In the genomic region with DNA sequence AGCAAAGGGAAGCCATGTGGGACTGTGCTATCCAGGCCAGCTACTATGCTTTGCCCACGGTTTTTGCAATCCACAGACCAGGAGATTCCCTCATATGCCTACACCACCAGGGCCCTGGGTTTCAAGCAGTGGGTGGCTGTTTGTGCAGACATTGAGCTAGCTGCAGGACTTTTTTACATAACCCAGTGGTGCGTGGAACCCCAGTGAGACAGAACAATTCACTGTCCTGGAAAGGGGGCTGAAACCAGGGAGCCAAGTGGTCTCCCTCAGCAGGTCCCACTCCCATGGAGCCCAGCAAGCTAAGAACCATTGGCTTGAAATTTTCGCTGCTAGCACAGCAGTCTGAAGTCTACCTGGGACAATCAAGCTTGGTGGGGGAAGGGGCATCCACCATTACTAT, we compare ENCODE assay signal across 39 cellular contexts.
"Had no signal": no experiment of that assay in that cellular context is flagged by ENCODE, and none has a peak within 500 bp of the region (broad histone marks: within the 10 kb centered on the region; RNA-seq: fewer than 3 reads in every experiment).

No MANE protein-coding gene starts in this region.

- FAIRE-seq: astrocyte, bronchial epithelial cell had no signal

- H3K9me3 ChIP-seq: adrenal gland, ascending aorta, body of pancreas, breast epithelium had no signal

- H3K9me3 Mint-ChIP-seq: activated naive CD4-positive, alpha-beta T cell treated with anti-CD3 and anti-CD28 coated beads, Interleukin-2, amount 50 U/mL, for 24 hours; activated T-cell treated with anti-CD3 and anti-CD28 coated beads, Interleukin-2, amount 50 U/mL, for 4 hours had no signal

- H3K4me3 Mint-ChIP-seq: activated naive CD4-positive, alpha-beta T cell treated with anti-CD3 and anti-CD28 coated beads for 36 hours; activated naive CD4-positive, alpha-beta T cell treated with anti-CD3 and anti-CD28 coated beads, Interleukin-2, amount 10 ng/mL, durations not matched to agents 7 days and 5 days; activated naive CD4-positive, alpha-beta T cell treated with anti-CD3 and anti-CD28 coated beads, Interleukin-2, amount 50 U/mL, for 24 hours; activated naive CD8-positive, alpha-beta T cell; activated naive CD8-positive, alpha-beta T cell treated with anti-CD3 and anti-CD28 coated beads for 36 hours; activated naive CD8-positive, alpha-beta T cell treated with anti-CD3 and anti-CD28 coated beads, Interleukin-2, amount 10 ng/mL, durations not matched to agents 7 days and 5 days; activated naive CD8-positive, alpha-beta T cell treated with anti-CD3 and anti-CD28 coated beads, Interleukin-2, amount 50 U/mL, for 24 hours; activated T-cell treated with anti-CD3 and anti-CD28 coated beads, Interleukin-2, amount 50 U/mL, for 24 hours; activated T-cell treated with anti-CD3 and anti-CD28 coated beads, Interleukin-2, amount 50 U/mL, for 4 hours; activated T-cell treated with anti-CD3 and anti-CD28 coated beads, Interleukin-2, amount 50 U/mL, for 72 hours; activated T-helper 1 cell treated with anti-CD3 and anti-CD28 coated beads, Interleukin-12 subunit alpha, Interleukin-12 subunit beta, Interleukin-2, Interleukin-4 antibody, amounts not matched to agents 30 ng/mL and 10 ng/mL and 1 ng/mL, durations not matched to agents 14 hours and 24 hours and 36 hours; activated T-helper 17 cell treated with anti-CD3 and anti-CD28 coated beads, Interleukin-2, amount 50 U/mL, for 72 hours; brain; central memory CD8-positive, alpha-beta T cell had no signal

- H3K4me1 ChIP-seq: adrenal gland, ascending aorta, body of pancreas, breast epithelium had no signal

- H3K36me3 Mint-ChIP-seq: activated naive CD4-positive, alpha-beta T cell treated with anti-CD3 and anti-CD28 coated beads, Interleukin-2, amount 10 ng/mL, durations not matched to agents 7 days and 5 days; activated naive CD4-positive, alpha-beta T cell treated with anti-CD3 and anti-CD28 coated beads, Interleukin-2, amount 50 U/mL, for 24 hours; activated naive CD4-positive, alpha-beta T cell treated with anti-CD3 and anti-CD28 coated beads, Interleukin-2, amount 50 U/mL, for 72 hours; activated naive CD8-positive, alpha-beta T cell; activated naive CD8-positive, alpha-beta T cell treated with anti-CD3 and anti-CD28 coated beads for 36 hours; activated naive CD8-positive, alpha-beta T cell treated with anti-CD3 and anti-CD28 coated beads, Interleukin-2, amount 10 ng/mL, durations not matched to agents 7 days and 5 days; brain had no signal

- H3K27me3 Mint-ChIP-seq: activated naive CD4-positive, alpha-beta T cell treated with anti-CD3 and anti-CD28 coated beads, Interleukin-2, amount 10 ng/mL, durations not matched to agents 7 days and 5 days; activated naive CD4-positive, alpha-beta T cell treated with anti-CD3 and anti-CD28 coated beads, Interleukin-2, amount 50 U/mL, for 24 hours; activated naive CD8-positive, alpha-beta T cell; activated naive CD8-positive, alpha-beta T cell treated with anti-CD3 and anti-CD28 coated beads for 36 hours; activated naive CD8-positive, alpha-beta T cell treated with anti-CD3 and anti-CD28 coated beads, Interleukin-2, amount 10 ng/mL, durations not matched to agents 7 days and 5 days; activated naive CD8-positive, alpha-beta T cell treated with anti-CD3 and anti-CD28 coated beads, Interleukin-2, amount 50 U/mL, for 24 hours; activated T-cell treated with anti-CD3 and anti-CD28 coated beads, Interleukin-2, amount 50 U/mL, for 24 hours; activated T-helper 17 cell treated with anti-CD3 and anti-CD28 coated beads, Interleukin-2, amount 50 U/mL, for 72 hours; central memory CD8-positive, alpha-beta T cell had no signal

- ATAC-seq: activated naive CD4-positive, alpha-beta T cell treated with anti-CD3 and anti-CD28 coated beads, Interleukin-2, amount 50 U/mL, for 72 hours; activated naive CD8-positive, alpha-beta T cell treated with anti-CD3 and anti-CD28 coated beads, Interleukin-2, amount 50 U/mL, for 24 hours; activated T-cell treated with anti-CD3 and anti-CD28 coated beads, Interleukin-2, amount 50 U/mL, for 4 hours; activated T-cell treated with anti-CD3 and anti-CD28 coated beads, Interleukin-2, amount 50 U/mL, for 72 hours; activated T-helper 17 cell treated with anti-CD3 and anti-CD28 coated beads, Interleukin-2, amount 50 U/mL, for 72 hours; body of pancreas had no signal

- H3K27me3 ChIP-seq: adrenal gland, ascending aorta, body of pancreas, brain microvascular endothelial cell, breast epithelium, cardiac muscle cell had no signal

- H3K4me3 ChIP-seq: adrenal gland, ascending aorta, body of pancreas, breast epithelium, cardiac muscle cell had no signal

- H3K27ac Mint-ChIP-seq: activated naive CD4-positive, alpha-beta T cell treated with anti-CD3 and anti-CD28 coated beads for 36 hours; activated naive CD4-positive, alpha-beta T cell treated with anti-CD3 and anti-CD28 coated beads, Interleukin-2, amount 10 ng/mL, durations not matched to agents 7 days and 5 days; activated naive CD4-positive, alpha-beta T cell treated with anti-CD3 and anti-CD28 coated beads, Interleukin-2, amount 50 U/mL, for 24 hours; activated naive CD8-positive, alpha-beta T cell; activated naive CD8-positive, alpha-beta T cell treated with anti-CD3 and anti-CD28 coated beads for 36 hours; activated naive CD8-positive, alpha-beta T cell treated with anti-CD3 and anti-CD28 coated beads, Interleukin-2, amount 10 ng/mL, durations not matched to agents 7 days and 5 days; activated naive CD8-positive, alpha-beta T cell treated with anti-CD3 and anti-CD28 coated beads, Interleukin-2, amount 50 U/mL, for 24 hours; activated T-cell treated with anti-CD3 and anti-CD28 coated beads, Interleukin-2, amount 50 U/mL, for 24 hours; activated T-cell treated with anti-CD3 and anti-CD28 coated beads, Interleukin-2, amount 50 U/mL, for 72 hours; activated T-helper 1 cell treated with anti-CD3 and anti-CD28 coated beads, Interleukin-12 subunit alpha, Interleukin-12 subunit beta, Interleukin-2, Interleukin-4 antibody, amounts not matched to agents 30 ng/mL and 10 ng/mL and 1 ng/mL, durations not matched to agents 14 hours and 24 hours and 36 hours; activated T-helper 17 cell treated with anti-CD3 and anti-CD28 coated beads, Interleukin-2, amount 50 U/mL, for 72 hours; activated T-helper 2 cell treated with anti-CD3 and anti-CD28 coated beads, Interferon-gamma antibody, Interleukin-2, Interleukin-4, amounts not matched to agents 10 μg/mL and 5 μg/mL and 100 μg/mL, durations not matched to agents 14 hours and 24 hours and 36 hours; brain had no signal

- H3K27ac ChIP-seq: adrenal gland, ascending aorta, body of pancreas, brain microvascular endothelial cell, breast epithelium, cardiac muscle cell had no signal

- H3K4me1 Mint-ChIP-seq: activated naive CD4-positive, alpha-beta T cell treated with anti-CD3 and anti-CD28 coated beads, Interleukin-2, amount 10 ng/mL, durations not matched to agents 7 days and 5 days; activated naive CD4-positive, alpha-beta T cell treated with anti-CD3 and anti-CD28 coated beads, Interleukin-2, amount 50 U/mL, for 24 hours; activated naive CD8-positive, alpha-beta T cell treated with anti-CD3 and anti-CD28 coated beads for 36 hours; activated naive CD8-positive, alpha-beta T cell treated with anti-CD3 and anti-CD28 coated beads, Interleukin-2, amount 10 ng/mL, durations not matched to agents 7 days and 5 days; activated naive CD8-positive, alpha-beta T cell treated with anti-CD3 and anti-CD28 coated beads, Interleukin-2, amount 50 U/mL, for 24 hours; activated T-helper 17 cell treated with anti-CD3 and anti-CD28 coated beads, Interleukin-2, amount 50 U/mL, for 72 hours; brain; central memory CD8-positive, alpha-beta T cell had no signal

- H3K36me3 ChIP-seq: adrenal gland, ascending aorta, brain microvascular endothelial cell, breast epithelium, cardiac muscle cell had no signal

- DNase-seq: activated effector memory CD4-positive, alpha-beta T cell treated with anti-CD3 and anti-CD28 coated beads, Interleukin-2, amount 50 U/mL, for 16 hours; activated effector memory CD4-positive, alpha-beta T cell treated with Interleukin-2 at 50 U/mL for 16 hours; activated gamma-delta T cell; activated gamma-delta T cell treated with Interleukin-2 at 50 U/mL for 16 hours; activated naive CD4-positive, alpha-beta T cell; activated naive CD4-positive, alpha-beta T cell treated with anti-CD3 and anti-CD28 coated beads for 36 hours; activated naive CD4-positive, alpha-beta T cell treated with anti-CD3 and anti-CD28 coated beads, Interleukin-2, amount 10 ng/mL, durations not matched to agents 7 days and 5 days; activated naive CD4-positive, alpha-beta T cell treated with anti-CD3 and anti-CD28 coated beads, Interleukin-2, amount 50 U/mL, for 16 hours; activated naive CD4-positive, alpha-beta T cell treated with Interleukin-2 at 50 U/mL for 16 hours; activated naive CD8-positive, alpha-beta T cell treated with anti-CD3 and anti-CD28 coated beads for 36 hours; activated naive CD8-positive, alpha-beta T cell treated with anti-CD3 and anti-CD28 coated beads, Interleukin-2, amount 10 ng/mL, durations not matched to agents 7 days and 5 days; activated naive CD8-positive, alpha-beta T cell treated with anti-CD3 and anti-CD28 coated beads, Interleukin-2, amount 50 U/mL, for 24 hours; activated T-cell treated with anti-CD3 and anti-CD28 coated beads, Interleukin-2, amount 50 U/mL, for 24 hours; activated T-cell treated with anti-CD3 and anti-CD28 coated beads, Interleukin-2, amount 50 U/mL, for 4 hours; activated T-cell treated with anti-CD3 and anti-CD28 coated beads, Interleukin-2, amount 50 U/mL, for 48 hours; activated T-cell treated with anti-CD3 and anti-CD28 coated beads, Interleukin-2, amount 50 U/mL, for 72 hours; adrenal gland; amniotic stem cell; amygdala; anterior cingulate cortex; aorta; body of pancreas; brain microvascular endothelial cell; caudate nucleus; central memory CD4-positive, alpha-beta T cell; cerebellar nuclear complex had no signal
